Comparison of ENCODE assay signal across 16 cellular contexts in the genomic region with DNA sequence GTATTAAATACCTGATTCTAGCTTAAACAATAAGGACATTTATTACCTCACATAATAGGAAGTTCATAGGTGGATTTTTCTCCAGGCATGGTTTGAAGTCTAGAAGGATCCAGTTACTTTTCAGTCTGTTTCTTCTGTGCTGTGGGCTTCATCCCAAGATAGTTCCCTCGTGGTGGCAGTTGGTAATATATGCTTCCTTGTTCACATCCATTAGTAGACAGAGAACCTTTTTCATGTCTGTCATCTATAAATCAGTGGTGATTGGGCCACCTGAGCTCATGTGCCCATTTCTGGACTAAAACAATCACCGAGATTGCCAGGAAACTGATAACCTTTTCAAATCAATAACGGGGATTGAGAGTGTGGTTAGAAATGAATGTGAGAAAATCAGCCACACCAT.
A peak's percentile ranks its signal among the peaks of the same experiment; 100 is the strongest.
DNase-seq lines count a peak whose midpoint lies in the region; ATAC-seq, FAIRE-seq and TF ChIP-seq lines count a peak whose summit lies in the region.
"Had no signal": no experiment of that assay in that cellular context is flagged by ENCODE, and none has a peak within 500 bp of the region (broad histone marks: within the 10 kb centered on the region; RNA-seq: fewer than 3 reads in every experiment).

No MANE protein-coding gene starts in this region.

- no peak for TF ChIP-seq CTCF in glutamatergic neuron (IDR thresholded peaks at IDR 0.05; ENCODE audit: partially characterized antibody, unreplicated experiment)
- TF ChIP-seq CTCF in breast epithelium (IDR thresholded peaks at IDR 0.05) = no peak

- H3K4me3 ChIP-seq in trophoblast cell (ENCODE audit: low read depth, low read length) (no peak overlapping the region), breast epithelium (no peak overlapping the region)
- no peak overlapping the region for H3K4me3 ChIP-seq in CD4-positive, alpha-beta memory T cell (ENCODE audit: low read length in 2 of 2)
- H3K4me3 ChIP-seq: BLaER1 treated with 17β-estradiol and CSF1 and Interleukin-3, amounts not matched to agents 10 nM and 100 nM; GM23248 had no signal

- no peaks in the 10 kb centered on the region for H3K79me2 ChIP-seq in trophoblast cell (ENCODE audit: control insufficient read depth, insufficient read depth, low read length, poor library complexity)

- H3K9me3 ChIP-seq in trophoblast cell (ENCODE audit: insufficient read depth, low read depth, low read length) (no peaks in the 10 kb centered on the region), breast epithelium (peaks cover 11 to 31% of the 10 kb centered on the region in 2 donors)
- H3K9me3 ChIP-seq in CD4-positive, alpha-beta memory T cell (ENCODE audit: control insufficient read depth in 1 of 2, low read length in 2 of 2) = no peaks in the 10 kb centered on the region

- H4K91ac ChIP-seq in trophoblast cell (ENCODE audit: low read depth, low read length) = no peak overlapping the region

- no peaks in the 10 kb centered on the region for H3K36me3 Mint-ChIP-seq in glutamatergic neuron (ENCODE audit: unreplicated experiment)
- H3K36me3 Mint-ChIP-seq in CD4-positive, alpha-beta memory T cell = peaks cover 25 to 62% of the 10 kb centered on the region in 2 donors

- no peak for ATAC-seq in HG02870 (IDR thresholded peaks at IDR 0.05; ENCODE audit: unreplicated experiment)
- ATAC-seq: HCT116 had no signal

- DNase-seq in GM12892 (ENCODE audit: insufficient read length) = no peak
- DNase-seq in OCI-M1 (lab: John Stamatoyannopoulos, UW) = peak; percentile 5
- DNase-seq in glutamatergic neuron = no peak
- no peak for DNase-seq in trophoblast cell
- DNase-seq in breast epithelium (ENCODE audit: low spot score in 2 of 2) = no peak
- no peak for DNase-seq in CD4-positive, alpha-beta memory T cell
- DNase-seq: ACHN; Calu3; CD4-positive, CD25-positive, alpha-beta regulatory T cell; DMS 273 treated with DMSO at 0.1 percent for 48 hours; GM23248 had no signal

- H3K9me3 Mint-ChIP-seq in glutamatergic neuron (ENCODE audit: unreplicated experiment) = peaks cover 4% of the 10 kb centered on the region
- H3K9me3 Mint-ChIP-seq in CD4-positive, alpha-beta memory T cell = peaks cover 0 to 39% (median 24%) of the 10 kb centered on the region in 8 donors

- no peaks in the 10 kb centered on the region for H3K4me1 Mint-ChIP-seq in glutamatergic neuron (ENCODE audit: low read depth, unreplicated experiment)
- H3K4me1 Mint-ChIP-seq in CD4-positive, alpha-beta memory T cell = peaks cover 24 to 65% (median 36%) of the 10 kb centered on the region in 4 donors

- no peak overlapping the region for H2AFZ ChIP-seq in trophoblast cell (ENCODE audit: insufficient read depth, low read length, poor library complexity)
- H2AFZ ChIP-seq: GM23248 had no signal

- H3K27me3 ChIP-seq in trophoblast cell (ENCODE audit: insufficient read depth, low read length) (no peaks in the 10 kb centered on the region), breast epithelium (no peaks in the 10 kb centered on the region)
- no peaks in the 10 kb centered on the region for H3K27me3 ChIP-seq in CD4-positive, alpha-beta memory T cell (ENCODE audit: insufficient read depth, low read length)
- H3K27me3 ChIP-seq: BLaER1 treated with 17β-estradiol and CSF1 and Interleukin-3, amounts not matched to agents 10 nM and 100 nM had no signal

- peak overlapping the region; percentile 66 for H3K27ac Mint-ChIP-seq in glutamatergic neuron (ENCODE audit: unreplicated experiment)
- no peak overlapping the region for H3K27ac Mint-ChIP-seq in CD4-positive, alpha-beta memory T cell

- no peak overlapping the region for H3K23ac ChIP-seq in trophoblast cell (ENCODE audit: low read length)

- POLR2A ChIA-PET in CD4-positive, alpha-beta memory T cell (lab: Charles Lee; ENCODE audit: partially characterized antibody) = no interaction called here

- H3K27me3 Mint-ChIP-seq in glutamatergic neuron (ENCODE audit: unreplicated experiment) = no peaks in the 10 kb centered on the region
- H3K27me3 Mint-ChIP-seq in CD4-positive, alpha-beta memory T cell = no peaks in the 10 kb centered on the region
- H3K27me3 Mint-ChIP-seq: CD4-positive, CD25-positive, alpha-beta regulatory T cell had no signal

- H2BK5ac ChIP-seq in trophoblast cell (ENCODE audit: low read depth, low read length, poor library complexity) = no peak overlapping the region

- no peak overlapping the region for H3K14ac ChIP-seq in trophoblast cell (ENCODE audit: low read length)

- no peak overlapping the region for H3K4me2 ChIP-seq in trophoblast cell (ENCODE audit: low read length)
- H3K4me2 ChIP-seq: BLaER1 treated with 17β-estradiol and CSF1 and Interleukin-3, amounts not matched to agents 10 nM and 100 nM had no signal

- no peak overlapping the region for H4K8ac ChIP-seq in trophoblast cell (ENCODE audit: low read depth, low read length)

- H3K79me1 ChIP-seq in trophoblast cell (ENCODE audit: low read length) = no peaks in the 10 kb centered on the region

- TF ChIP-seq POLR2A in GM12892 (IDR thresholded peaks at IDR 0.05; ENCODE audit: low read depth, low read length) (no peak), breast epithelium (IDR thresholded peaks at IDR 0.05) (no peak)

- CTCF ChIA-PET in CD4-positive, alpha-beta memory T cell (lab: Charles Lee; ENCODE audit: partially characterized antibody) = no interaction called here

- H2BK120ac ChIP-seq in trophoblast cell (ENCODE audit: insufficient read depth, low read length, poor library complexity) = no peak overlapping the region

- no peak overlapping the region for H3K9ac ChIP-seq in trophoblast cell (ENCODE audit: low read length)
- H3K9ac ChIP-seq: BLaER1 treated with 17β-estradiol and CSF1 and Interleukin-3, amounts not matched to agents 10 nM and 100 nM; GM23248 had no signal

- H3K4me3 Mint-ChIP-seq in glutamatergic neuron (ENCODE audit: unreplicated experiment) = no peak overlapping the region
- no peak overlapping the region for H3K4me3 Mint-ChIP-seq in CD4-positive, alpha-beta memory T cell
- H3K4me3 Mint-ChIP-seq: CD4-positive, CD25-positive, alpha-beta regulatory T cell had no signal

- intact Hi-C loops in breast epithelium (cut with DNase I; ENCODE audit: low total_unique reads) = no loop called here
- intact Hi-C loops in CD4-positive, alpha-beta memory T cell (cut with micrococcal nuclease) = no loop called here

- no CpG with 5 or more reads among the region's 3 CpGs for WGBS in trophoblast cell (ENCODE audit: extremely low coverage, insufficient coverage, insufficient read length)

- H3K4me1 ChIP-seq in trophoblast cell (ENCODE audit: control insufficient read depth in 1 of 2, insufficient read depth in 2 of 2, low read length in 2 of 2) (no peaks in the 10 kb centered on the region), breast epithelium (no peaks in the 10 kb centered on the region)
- H3K4me1 ChIP-seq in CD4-positive, alpha-beta memory T cell (ENCODE audit: insufficient read depth, low read length) = peaks cover 21% of the 10 kb centered on the region

- peak; percentile 68 for FAIRE-seq in GM12892 (lab: Jason Lieb, UNC)
- FAIRE-seq: GM18507, H54 had no signal

- H3K18ac ChIP-seq in trophoblast cell (ENCODE audit: low read length) = no peak overlapping the region

- no peak overlapping the region for H4K12ac ChIP-seq in trophoblast cell (ENCODE audit: low read depth, low read length)

- H2AK5ac ChIP-seq in trophoblast cell (ENCODE audit: low read length) = no peak overlapping the region

- H3K4ac ChIP-seq in trophoblast cell (ENCODE audit: low read depth, low read length) = peak overlapping the region; percentile 14

- H3K36me3 ChIP-seq in trophoblast cell (ENCODE audit: control insufficient read depth in 1 of 2, insufficient read depth in 2 of 2, low read length in 2 of 2) (peaks cover 0 to 3% of the 10 kb centered on the region in 2 experiments), breast epithelium (no peaks in the 10 kb centered on the region)
- H3K36me3 ChIP-seq in CD4-positive, alpha-beta memory T cell (ENCODE audit: insufficient read depth, low read length) = no peaks in the 10 kb centered on the region

- H2BK12ac ChIP-seq in trophoblast cell (ENCODE audit: low read length) = no peak overlapping the region

- no peak overlapping the region for H3K27ac ChIP-seq in trophoblast cell (ENCODE audit: low read depth, low read length)
- H3K27ac ChIP-seq in breast epithelium = no peak overlapping the region
- no peak overlapping the region for H3K27ac ChIP-seq in CD4-positive, alpha-beta memory T cell (ENCODE audit: low read depth, low read length)
- H3K27ac ChIP-seq: BLaER1 treated with 17β-estradiol and CSF1 and Interleukin-3, amounts not matched to agents 10 nM and 100 nM; GM23248 had no signal
